In the genomic region with DNA sequence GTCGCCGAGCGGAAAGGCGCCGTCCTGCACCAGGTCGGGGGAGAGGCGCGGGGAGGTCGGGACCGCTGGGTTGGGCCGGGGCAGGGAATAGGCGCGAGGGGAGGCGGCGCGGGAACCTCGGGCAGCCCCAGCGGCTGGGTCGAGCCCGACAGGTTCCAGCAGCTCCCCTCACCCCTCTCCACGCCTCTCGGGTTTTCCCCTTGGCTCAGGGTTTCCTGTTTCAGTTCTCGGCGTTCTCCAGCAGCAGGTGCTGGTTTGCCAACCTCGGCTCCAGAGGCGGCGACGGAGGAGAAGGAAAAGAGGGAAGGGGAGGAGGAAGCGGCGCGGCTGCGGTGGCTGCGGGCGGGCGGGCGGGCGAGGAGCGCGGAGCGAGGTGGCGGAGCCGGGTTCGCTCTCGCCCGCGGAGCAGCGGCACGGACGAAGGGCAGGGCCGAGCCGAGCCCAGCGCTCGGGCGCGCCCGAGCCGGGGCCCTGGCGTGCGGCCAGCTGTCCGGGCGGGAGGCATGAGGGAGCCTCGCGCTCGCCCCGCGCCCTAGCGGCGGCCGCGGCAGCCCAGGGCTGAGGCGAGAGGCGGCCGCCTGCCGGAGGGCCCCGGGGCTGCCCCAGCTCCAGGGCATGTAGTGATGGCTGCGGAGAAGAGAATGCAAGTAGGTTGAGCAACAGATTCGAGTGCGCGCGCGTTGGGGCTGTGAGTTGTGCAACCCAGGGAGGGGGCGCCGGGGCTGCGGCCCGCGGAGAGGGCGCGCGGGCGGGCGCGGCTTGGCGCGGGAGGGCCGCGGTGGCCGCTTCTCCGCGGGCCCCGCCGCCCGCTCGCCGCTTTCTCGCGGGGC, we compare ENCODE assay signal across 1 cellular context.
TF ChIP-seq lines count a peak whose summit lies in the region.

A gene (plus strand): TSS at position 816 of the 830 bp plus-strand sequence. CDS start 20 bp downstream, outside the sequence.

TF ChIP-seq in HepG2, 621 proteins besides CTCF, POLR2A, EP300 and RAD21 (continued from another document and continues in another):
- TF ChIP-seq, protein P1, sequence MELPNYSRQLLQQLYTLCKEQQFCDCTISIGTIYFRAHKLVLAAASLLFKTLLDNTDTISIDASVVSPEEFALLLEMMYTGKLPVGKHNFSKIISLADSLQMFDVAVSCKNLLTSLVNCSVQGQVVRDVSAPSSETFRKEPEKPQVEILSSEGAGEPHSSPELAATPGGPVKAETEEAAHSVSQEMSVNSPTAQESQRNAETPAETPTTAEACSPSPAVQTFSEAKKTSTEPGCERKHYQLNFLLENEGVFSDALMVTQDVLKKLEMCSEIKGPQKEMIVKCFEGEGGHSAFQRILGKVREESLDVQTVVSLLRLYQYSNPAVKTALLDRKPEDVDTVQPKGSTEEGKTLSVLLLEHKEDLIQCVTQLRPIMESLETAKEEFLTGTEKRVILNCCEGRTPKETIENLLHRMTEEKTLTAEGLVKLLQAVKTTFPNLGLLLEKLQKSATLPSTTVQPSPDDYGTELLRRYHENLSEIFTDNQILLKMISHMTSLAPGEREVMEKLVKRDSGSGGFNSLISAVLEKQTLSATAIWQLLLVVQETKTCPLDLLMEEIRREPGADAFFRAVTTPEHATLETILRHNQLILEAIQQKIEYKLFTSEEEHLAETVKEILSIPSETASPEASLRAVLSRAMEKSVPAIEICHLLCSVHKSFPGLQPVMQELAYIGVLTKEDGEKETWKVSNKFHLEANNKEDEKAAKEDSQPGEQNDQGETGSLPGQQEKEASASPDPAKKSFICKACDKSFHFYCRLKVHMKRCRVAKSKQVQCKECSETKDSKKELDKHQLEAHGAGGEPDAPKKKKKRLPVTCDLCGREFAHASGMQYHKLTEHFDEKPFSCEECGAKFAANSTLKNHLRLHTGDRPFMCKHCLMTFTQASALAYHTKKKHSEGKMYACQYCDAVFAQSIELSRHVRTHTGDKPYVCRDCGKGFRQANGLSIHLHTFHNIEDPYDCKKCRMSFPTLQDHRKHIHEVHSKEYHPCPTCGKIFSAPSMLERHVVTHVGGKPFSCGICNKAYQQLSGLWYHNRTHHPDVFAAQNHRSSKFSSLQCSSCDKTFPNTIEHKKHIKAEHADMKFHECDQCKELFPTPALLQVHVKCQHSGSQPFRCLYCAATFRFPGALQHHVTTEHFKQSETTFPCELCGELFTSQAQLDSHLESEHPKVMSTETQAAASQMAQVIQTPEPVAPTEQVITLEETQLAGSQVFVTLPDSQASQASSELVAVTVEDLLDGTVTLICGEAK (IDR thresholded peaks at IDR 0.05), result no peak
- TF ChIP-seq, protein P1 (CRISPR knock-in tag; IDR thresholded peaks at IDR 0.05), result no peak
- TF ChIP-seq, protein P2, sequence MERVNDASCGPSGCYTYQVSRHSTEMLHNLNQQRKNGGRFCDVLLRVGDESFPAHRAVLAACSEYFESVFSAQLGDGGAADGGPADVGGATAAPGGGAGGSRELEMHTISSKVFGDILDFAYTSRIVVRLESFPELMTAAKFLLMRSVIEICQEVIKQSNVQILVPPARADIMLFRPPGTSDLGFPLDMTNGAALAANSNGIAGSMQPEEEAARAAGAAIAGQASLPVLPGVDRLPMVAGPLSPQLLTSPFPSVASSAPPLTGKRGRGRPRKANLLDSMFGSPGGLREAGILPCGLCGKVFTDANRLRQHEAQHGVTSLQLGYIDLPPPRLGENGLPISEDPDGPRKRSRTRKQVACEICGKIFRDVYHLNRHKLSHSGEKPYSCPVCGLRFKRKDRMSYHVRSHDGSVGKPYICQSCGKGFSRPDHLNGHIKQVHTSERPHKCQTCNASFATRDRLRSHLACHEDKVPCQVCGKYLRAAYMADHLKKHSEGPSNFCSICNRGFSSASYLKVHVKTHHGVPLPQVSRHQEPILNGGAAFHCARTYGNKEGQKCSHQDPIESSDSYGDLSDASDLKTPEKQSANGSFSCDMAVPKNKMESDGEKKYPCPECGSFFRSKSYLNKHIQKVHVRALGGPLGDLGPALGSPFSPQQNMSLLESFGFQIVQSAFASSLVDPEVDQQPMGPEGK (CRISPR knock-in tag; IDR thresholded peaks at IDR 0.05), result peak; percentile 77
- TF ChIP-seq, protein P3, sequence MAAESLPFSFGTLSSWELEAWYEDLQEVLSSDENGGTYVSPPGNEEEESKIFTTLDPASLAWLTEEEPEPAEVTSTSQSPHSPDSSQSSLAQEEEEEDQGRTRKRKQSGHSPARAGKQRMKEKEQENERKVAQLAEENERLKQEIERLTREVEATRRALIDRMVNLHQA (CRISPR knock-in tag; IDR thresholded peaks at IDR 0.05), result no peak
- TF ChIP-seq, protein P4, sequence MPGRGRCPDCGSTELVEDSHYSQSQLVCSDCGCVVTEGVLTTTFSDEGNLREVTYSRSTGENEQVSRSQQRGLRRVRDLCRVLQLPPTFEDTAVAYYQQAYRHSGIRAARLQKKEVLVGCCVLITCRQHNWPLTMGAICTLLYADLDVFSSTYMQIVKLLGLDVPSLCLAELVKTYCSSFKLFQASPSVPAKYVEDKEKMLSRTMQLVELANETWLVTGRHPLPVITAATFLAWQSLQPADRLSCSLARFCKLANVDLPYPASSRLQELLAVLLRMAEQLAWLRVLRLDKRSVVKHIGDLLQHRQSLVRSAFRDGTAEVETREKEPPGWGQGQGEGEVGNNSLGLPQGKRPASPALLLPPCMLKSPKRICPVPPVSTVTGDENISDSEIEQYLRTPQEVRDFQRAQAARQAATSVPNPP (CRISPR knock-in tag; IDR thresholded peaks at IDR 0.05), result no peak
- no peak for TF ChIP-seq ZNF589 (CRISPR knock-in tag; conservative IDR thresholded peaks at IDR 0.05)
- TF ChIP-seq CC2D1A (CRISPR knock-in tag; IDR thresholded peaks at IDR 0.05), result no peak
- TF ChIP-seq POLR2AphosphoS2 (IDR thresholded peaks at IDR 0.05; ENCODE audit: low read depth, low read length), result no peak
- no peak for TF ChIP-seq ZNF75D (CRISPR knock-in tag; IDR thresholded peaks at IDR 0.05; ENCODE audit: borderline replicate concordance)
- TF ChIP-seq NONO (IDR thresholded peaks at IDR 0.05), result no peak
- 0 out of 2 replicates have a peak, but pooled peaks have one; percentile 52 for TF ChIP-seq NONO (CRISPR knock-in tag; conservative IDR thresholded peaks at IDR 0.05)
- TF ChIP-seq DR1 (CRISPR knock-in tag; IDR thresholded peaks at IDR 0.05), result no peak
- TF ChIP-seq ZNF24 (IDR thresholded peaks at IDR 0.05), result no peak
- TF ChIP-seq CEBPG (CRISPR knock-in tag; IDR thresholded peaks at IDR 0.05), result peak; percentile 89
- TF ChIP-seq MBD4 (IDR thresholded peaks at IDR 0.05; ENCODE audit: borderline replicate concordance, low read length), result no peak
- TF ChIP-seq, protein P5, sequence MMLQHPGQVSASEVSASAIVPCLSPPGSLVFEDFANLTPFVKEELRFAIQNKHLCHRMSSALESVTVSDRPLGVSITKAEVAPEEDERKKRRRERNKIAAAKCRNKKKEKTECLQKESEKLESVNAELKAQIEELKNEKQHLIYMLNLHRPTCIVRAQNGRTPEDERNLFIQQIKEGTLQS (CRISPR knock-in tag; IDR thresholded peaks at IDR 0.05), result no peak
- TF ChIP-seq REXO4 (CRISPR knock-in tag; IDR thresholded peaks at IDR 0.05; ENCODE audit: borderline replicate concordance), result no peak
- TF ChIP-seq GABPB1 (CRISPR knock-in tag; IDR thresholded peaks at IDR 0.05), result peak; percentile 61
- TF ChIP-seq, protein P6, sequence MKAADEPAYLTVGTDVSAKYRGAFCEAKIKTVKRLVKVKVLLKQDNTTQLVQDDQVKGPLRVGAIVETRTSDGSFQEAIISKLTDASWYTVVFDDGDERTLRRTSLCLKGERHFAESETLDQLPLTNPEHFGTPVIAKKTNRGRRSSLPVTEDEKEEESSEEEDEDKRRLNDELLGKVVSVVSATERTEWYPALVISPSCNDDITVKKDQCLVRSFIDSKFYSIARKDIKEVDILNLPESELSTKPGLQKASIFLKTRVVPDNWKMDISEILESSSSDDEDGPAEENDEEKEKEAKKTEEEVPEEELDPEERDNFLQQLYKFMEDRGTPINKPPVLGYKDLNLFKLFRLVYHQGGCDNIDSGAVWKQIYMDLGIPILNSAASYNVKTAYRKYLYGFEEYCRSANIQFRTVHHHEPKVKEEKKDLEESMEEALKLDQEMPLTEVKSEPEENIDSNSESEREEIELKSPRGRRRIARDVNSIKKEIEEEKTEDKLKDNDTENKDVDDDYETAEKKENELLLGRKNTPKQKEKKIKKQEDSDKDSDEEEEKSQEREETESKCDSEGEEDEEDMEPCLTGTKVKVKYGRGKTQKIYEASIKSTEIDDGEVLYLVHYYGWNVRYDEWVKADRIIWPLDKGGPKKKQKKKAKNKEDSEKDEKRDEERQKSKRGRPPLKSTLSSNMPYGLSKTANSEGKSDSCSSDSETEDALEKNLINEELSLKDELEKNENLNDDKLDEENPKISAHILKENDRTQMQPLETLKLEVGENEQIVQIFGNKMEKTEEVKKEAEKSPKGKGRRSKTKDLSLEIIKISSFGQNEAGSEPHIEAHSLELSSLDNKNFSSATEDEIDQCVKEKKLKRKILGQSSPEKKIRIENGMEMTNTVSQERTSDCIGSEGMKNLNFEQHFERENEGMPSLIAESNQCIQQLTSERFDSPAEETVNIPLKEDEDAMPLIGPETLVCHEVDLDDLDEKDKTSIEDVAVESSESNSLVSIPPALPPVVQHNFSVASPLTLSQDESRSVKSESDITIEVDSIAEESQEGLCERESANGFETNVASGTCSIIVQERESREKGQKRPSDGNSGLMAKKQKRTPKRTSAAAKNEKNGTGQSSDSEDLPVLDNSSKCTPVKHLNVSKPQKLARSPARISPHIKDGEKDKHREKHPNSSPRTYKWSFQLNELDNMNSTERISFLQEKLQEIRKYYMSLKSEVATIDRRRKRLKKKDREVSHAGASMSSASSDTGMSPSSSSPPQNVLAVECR (CRISPR knock-in tag; IDR thresholded peaks at IDR 0.05; ENCODE audit: borderline replicate concordance), result peak; percentile 58; the same call in 1 of the 2 replicates
- TF ChIP-seq, protein P7, sequence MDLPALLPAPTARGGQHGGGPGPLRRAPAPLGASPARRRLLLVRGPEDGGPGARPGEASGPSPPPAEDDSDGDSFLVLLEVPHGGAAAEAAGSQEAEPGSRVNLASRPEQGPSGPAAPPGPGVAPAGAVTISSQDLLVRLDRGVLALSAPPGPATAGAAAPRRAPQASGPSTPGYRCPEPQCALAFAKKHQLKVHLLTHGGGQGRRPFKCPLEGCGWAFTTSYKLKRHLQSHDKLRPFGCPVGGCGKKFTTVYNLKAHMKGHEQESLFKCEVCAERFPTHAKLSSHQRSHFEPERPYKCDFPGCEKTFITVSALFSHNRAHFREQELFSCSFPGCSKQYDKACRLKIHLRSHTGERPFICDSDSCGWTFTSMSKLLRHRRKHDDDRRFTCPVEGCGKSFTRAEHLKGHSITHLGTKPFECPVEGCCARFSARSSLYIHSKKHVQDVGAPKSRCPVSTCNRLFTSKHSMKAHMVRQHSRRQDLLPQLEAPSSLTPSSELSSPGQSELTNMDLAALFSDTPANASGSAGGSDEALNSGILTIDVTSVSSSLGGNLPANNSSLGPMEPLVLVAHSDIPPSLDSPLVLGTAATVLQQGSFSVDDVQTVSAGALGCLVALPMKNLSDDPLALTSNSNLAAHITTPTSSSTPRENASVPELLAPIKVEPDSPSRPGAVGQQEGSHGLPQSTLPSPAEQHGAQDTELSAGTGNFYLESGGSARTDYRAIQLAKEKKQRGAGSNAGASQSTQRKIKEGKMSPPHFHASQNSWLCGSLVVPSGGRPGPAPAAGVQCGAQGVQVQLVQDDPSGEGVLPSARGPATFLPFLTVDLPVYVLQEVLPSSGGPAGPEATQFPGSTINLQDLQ (CRISPR knock-in tag; IDR thresholded peaks at IDR 0.05), result no peak
- no peak; the same call in 1 of the 2 replicates for TF ChIP-seq AHR (CRISPR knock-in tag; IDR thresholded peaks at IDR 0.05)
- 0 out of 2 replicates have a peak, but pooled peaks have one; percentile 40 for TF ChIP-seq ZNF598 (CRISPR knock-in tag; IDR thresholded peaks at IDR 0.05; ENCODE audit: borderline replicate concordance)
- TF ChIP-seq, protein P8, sequence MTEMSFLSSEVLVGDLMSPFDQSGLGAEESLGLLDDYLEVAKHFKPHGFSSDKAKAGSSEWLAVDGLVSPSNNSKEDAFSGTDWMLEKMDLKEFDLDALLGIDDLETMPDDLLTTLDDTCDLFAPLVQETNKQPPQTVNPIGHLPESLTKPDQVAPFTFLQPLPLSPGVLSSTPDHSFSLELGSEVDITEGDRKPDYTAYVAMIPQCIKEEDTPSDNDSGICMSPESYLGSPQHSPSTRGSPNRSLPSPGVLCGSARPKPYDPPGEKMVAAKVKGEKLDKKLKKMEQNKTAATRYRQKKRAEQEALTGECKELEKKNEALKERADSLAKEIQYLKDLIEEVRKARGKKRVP (CRISPR knock-in tag; IDR thresholded peaks at IDR 0.05), result 0 out of 4 replicates have a peak, but pooled peaks of 1 of the 2 experiments have one; percentile 23
- no peak for TF ChIP-seq SSRP1 (CRISPR knock-in tag; IDR thresholded peaks at IDR 0.05)
- TF ChIP-seq, protein P9, sequence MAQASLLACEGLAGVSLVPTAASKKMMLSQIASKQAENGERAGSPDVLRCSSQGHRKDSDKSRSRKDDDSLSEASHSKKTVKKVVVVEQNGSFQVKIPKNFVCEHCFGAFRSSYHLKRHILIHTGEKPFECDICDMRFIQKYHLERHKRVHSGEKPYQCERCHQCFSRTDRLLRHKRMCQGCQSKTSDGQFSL (CRISPR knock-in tag; IDR thresholded peaks at IDR 0.05), result peak; percentile 17; the same call in 1 of the 2 replicates
- 0 out of 2 replicates have a peak, but pooled peaks have one; percentile 18 for TF ChIP-seq ZNF331 (CRISPR knock-in tag; IDR thresholded peaks at IDR 0.05)
- no peak for TF ChIP-seq CBX2 (IDR thresholded peaks at IDR 0.05; ENCODE audit: low read depth, low read length)
- TF ChIP-seq CBX2 (CRISPR knock-in tag; IDR thresholded peaks at IDR 0.05; ENCODE audit: low read depth), result no peak
